Comparison of ENCODE assay signal across 11 cellular contexts in genomic region chr16:492211-492875, GRCh38.
"Had no signal": no experiment of that assay in that cellular context is flagged by ENCODE, and none has a peak within 500 bp of the region (broad histone marks: within the 10 kb centered on the region; RNA-seq: fewer than 3 reads in every experiment).

No MANE protein-coding gene starts in this region.

- H3K4me1 ChIP-seq: colonic mucosa, transverse colon had no signal

- H3K4me3 Mint-ChIP-seq: activated naive CD4-positive, alpha-beta T cell treated with anti-CD3 and anti-CD28 coated beads, Interleukin-2, amount 10 ng/mL, durations not matched to agents 7 days and 5 days had no signal

- H3K27me3 Mint-ChIP-seq: activated naive CD4-positive, alpha-beta T cell treated with anti-CD3 and anti-CD28 coated beads, Interleukin-2, amount 10 ng/mL, durations not matched to agents 7 days and 5 days had no signal

- DNase-seq: activated naive CD4-positive, alpha-beta T cell treated with anti-CD3 and anti-CD28 coated beads, Interleukin-2, amount 10 ng/mL, durations not matched to agents 7 days and 5 days; colonic mucosa; effector CD8-positive, alpha-beta T cell; ovary; stimulated activated CD4-positive, alpha-beta T cell treated with anti-CD3 and anti-CD28 coated beads, Interleukin-15, amount 100 ng/mL, for 24 hours; T-helper 1 cell; transverse colon had no signal

- H3K9me3 Mint-ChIP-seq: activated naive CD4-positive, alpha-beta T cell treated with anti-CD3 and anti-CD28 coated beads, Interleukin-2, amount 10 ng/mL, durations not matched to agents 7 days and 5 days; activated T-helper 2 cell treated with anti-CD3 and anti-CD28 coated beads, Interferon-gamma antibody, Interleukin-2, Interleukin-4, amounts not matched to agents 10 μg/mL and 5 μg/mL and 100 μg/mL, durations not matched to agents 14 hours and 24 hours and 36 hours; nephron had no signal

- H3K27ac ChIP-seq: cardiac muscle cell, colonic mucosa, epithelial cell of prostate, ovary, transverse colon had no signal

- H3K27ac Mint-ChIP-seq: activated naive CD4-positive, alpha-beta T cell treated with anti-CD3 and anti-CD28 coated beads, Interleukin-2, amount 10 ng/mL, durations not matched to agents 7 days and 5 days; activated T-helper 2 cell treated with anti-CD3 and anti-CD28 coated beads, Interferon-gamma antibody, Interleukin-2, Interleukin-4, amounts not matched to agents 10 μg/mL and 5 μg/mL and 100 μg/mL, durations not matched to agents 14 hours and 24 hours and 36 hours had no signal

- H3K9me3 ChIP-seq: colonic mucosa, ovary, transverse colon had no signal

- H3K36me3 ChIP-seq: colonic mucosa, ovary had no signal

- H3K4me3 ChIP-seq: cardiac muscle cell, colonic mucosa, ovary, transverse colon had no signal

- H3K27me3 ChIP-seq: cardiac muscle cell, colonic mucosa, ovary, transverse colon had no signal
